In genomic region chr11:59189986-59190385, GRCh38 we compare ENCODE assay signal across 15 cellular contexts. TPM values are rescaled to one million over a fixed set of nuclear protein-coding genes. Genes with fewer than 3 reads are reported as not detected.
"Had no signal": no experiment of that assay in that cellular context is flagged by ENCODE, and none has a peak within 500 bp of the region (broad histone marks: within the 10 kb centered on the region; RNA-seq: fewer than 3 reads in every experiment).

No MANE protein-coding gene starts in this region.

- H3K4me1 ChIP-seq: gastrocnemius medialis, prostate gland had no signal

- H3K4me3 ChIP-seq: gastrocnemius medialis, prostate gland, testis had no signal

- H3K9me3 ChIP-seq: gastrocnemius medialis, prostate gland, testis had no signal

- H3K36me3 ChIP-seq: gastrocnemius medialis, prostate gland had no signal

- DNase-seq: activated CD4-positive, alpha-beta memory T cell treated with anti-CD3 and anti-CD28 coated beads, Interleukin-2, amount 10 ng/mL, durations not matched to agents 7 days and 5 days; activated CD4-positive, alpha-beta T cell treated with anti-CD3 and anti-CD28 coated beads for 36 hours; activated gamma-delta T cell treated with Interleukin-2 at 50 U/mL for 16 hours; activated naive CD8-positive, alpha-beta T cell treated with anti-CD3 and anti-CD28 coated beads, Interleukin-2, amount 10 ng/mL, durations not matched to agents 7 days and 5 days; activated T-cell treated with anti-CD3 and anti-CD28 coated beads, Interleukin-2, amount 50 U/mL, for 72 hours; aorta; effector CD8-positive, alpha-beta T cell; gastrocnemius medialis; left ventricle myocardium superior; natural killer cell; stimulated activated CD4-positive, alpha-beta T cell treated with anti-CD3 and anti-CD28 coated beads, Interleukin-2, amount 100 ng/mL, for 24 hours; stimulated activated naive CD4-positive, alpha-beta T cell; testis had no signal

- H3K27me3 ChIP-seq: testis had no signal

- ATAC-seq: activated CD4-positive, alpha-beta T cell treated with anti-CD3 and anti-CD28 coated beads for 36 hours; activated T-cell treated with anti-CD3 and anti-CD28 coated beads, Interleukin-2, amount 50 U/mL, for 72 hours; gastrocnemius medialis; left ventricle myocardium superior; natural killer cell; sciatic nerve had no signal

- H3K27ac ChIP-seq: gastrocnemius medialis, prostate gland, testis had no signal

RNA-seq across cellular contexts. Expression of gene MPEG1, which starts 22.7 kb away (rescaled TPM):
- total RNA-seq: activated CD4-positive, alpha-beta memory T cell treated with anti-CD3 and anti-CD28 coated beads, Interleukin-2, amount 10 ng/mL, durations not matched to agents 7 days and 5 days; activated CD4-positive, alpha-beta T cell treated with anti-CD3 and anti-CD28 coated beads for 36 hours had no signal
